Comparison of ENCODE assay signal across 17 cellular contexts in the genomic region with DNA sequence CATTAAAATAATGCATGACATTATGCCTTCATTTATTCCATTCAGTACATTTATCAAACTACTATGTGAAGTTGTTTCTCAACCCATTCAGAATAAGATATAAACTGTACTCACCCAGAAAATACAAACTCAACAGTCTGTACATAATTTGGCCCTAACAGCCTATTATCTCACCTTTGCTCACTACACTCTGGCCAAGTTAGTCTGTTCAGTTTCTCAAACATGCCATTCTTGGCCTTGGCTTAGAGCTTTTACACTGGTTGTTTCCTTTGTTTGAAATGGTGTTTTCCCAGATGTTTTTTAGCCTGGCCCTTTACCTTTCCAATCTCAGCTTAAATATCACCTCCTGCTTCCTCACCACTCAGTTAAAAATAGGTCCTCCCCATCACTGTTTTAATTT. TPM values are rescaled to one million over a fixed set of nuclear protein-coding genes. Genes with fewer than 3 reads are reported as not detected.
A peak's percentile ranks its signal among the peaks of the same experiment; 100 is the strongest.
DNase-seq lines count a peak whose midpoint lies in the region; ATAC-seq and TF ChIP-seq lines count a peak whose summit lies in the region.
"Had no signal": no experiment of that assay in that cellular context is flagged by ENCODE, and none has a peak within 500 bp of the region (broad histone marks: within the 10 kb centered on the region; RNA-seq: fewer than 3 reads in every experiment).

No MANE protein-coding gene starts in this region.

- peaks cover 6% of the 10 kb centered on the region for H3F3A ChIP-seq in smooth muscle cell (ENCODE audit: low read depth)

- H3K36me3 Mint-ChIP-seq in CD14-positive monocyte, result peaks cover 1 to 8% of the 10 kb centered on the region in 2 donors
- H3K36me3 Mint-ChIP-seq in Calu3 (ENCODE audit: insufficient read depth, unreplicated experiment), result peaks cover 34% of the 10 kb centered on the region
- H3K36me3 Mint-ChIP-seq in activated T-helper 1 cell treated with anti-CD3 and anti-CD28 coated beads, Interleukin-12 subunit alpha, Interleukin-12 subunit beta, Interleukin-2, Interleukin-4 antibody, amounts not matched to agents 30 ng/mL and 10 ng/mL and 1 ng/mL, durations not matched to agents 14 hours and 24 hours and 36 hours (ENCODE audit: low read depth), result peaks cover 27% of the 10 kb centered on the region
- H3K36me3 Mint-ChIP-seq in naive B cell, result peaks cover 0 to 4% of the 10 kb centered on the region in 2 donors

- no peaks in the 10 kb centered on the region for H3K27me3 ChIP-seq in smooth muscle cell (ENCODE audit: low read depth)
- H3K27me3 ChIP-seq: left lung had no signal

- no peaks in the 10 kb centered on the region for H3K9me3 ChIP-seq in smooth muscle cell (replicated peaks; ENCODE audit: low read depth)
- H3K9me3 ChIP-seq: left lung, psoas muscle had no signal

- no peak overlapping the region for H3K27ac ChIP-seq in smooth muscle cell (ENCODE audit: low read depth)
- H3K27ac ChIP-seq: psoas muscle had no signal

- H3K27ac Mint-ChIP-seq in CD14-positive monocyte (peak overlapping the region in 5 of 7 donors; percentile 11 to 87 (median 57)), Calu3 (ENCODE audit: unreplicated experiment) (peak overlapping the region; percentile 66), naive B cell (peak overlapping the region in 4 of 6 donors; percentile 88 to 95 (median 90))
- H3K27ac Mint-ChIP-seq in activated T-helper 1 cell treated with anti-CD3 and anti-CD28 coated beads, Interleukin-12 subunit alpha, Interleukin-12 subunit beta, Interleukin-2, Interleukin-4 antibody, amounts not matched to agents 30 ng/mL and 10 ng/mL and 1 ng/mL, durations not matched to agents 14 hours and 24 hours and 36 hours, result peak overlapping the region; percentile 80

- no peak overlapping the region for H3K4me3 ChIP-seq in smooth muscle cell
- H3K4me3 ChIP-seq: left lung, psoas muscle had no signal

- peaks cover 82% of the 10 kb centered on the region for H3K79me2 ChIP-seq in smooth muscle cell (ENCODE audit: low read depth)

- ATAC-seq in naive B cell (ENCODE audit: low read depth in 2 of 2), result no peak
- no peak for ATAC-seq in HG02885 (IDR thresholded peaks at IDR 0.05; ENCODE audit: poor library complexity, unreplicated experiment)
- ATAC-seq: left lung, psoas muscle had no signal

- H3K4me1 ChIP-seq in smooth muscle cell (ENCODE audit: low read depth), result peaks cover 6% of the 10 kb centered on the region

- peaks cover 0 to 4% (median 0%) of the 10 kb centered on the region in 3 donors for H3K27me3 Mint-ChIP-seq in CD14-positive monocyte (ENCODE audit: low read depth in 3 of 3)
- H3K27me3 Mint-ChIP-seq in Calu3 (ENCODE audit: unreplicated experiment), result no peaks in the 10 kb centered on the region
- H3K27me3 Mint-ChIP-seq in activated T-helper 1 cell treated with anti-CD3 and anti-CD28 coated beads, Interleukin-12 subunit alpha, Interleukin-12 subunit beta, Interleukin-2, Interleukin-4 antibody, amounts not matched to agents 30 ng/mL and 10 ng/mL and 1 ng/mL, durations not matched to agents 14 hours and 24 hours and 36 hours (ENCODE audit: insufficient read depth), result peaks cover 5% of the 10 kb centered on the region
- no peaks in the 10 kb centered on the region for H3K27me3 Mint-ChIP-seq in naive B cell

- peaks cover 59% of the 10 kb centered on the region for H4K20me1 ChIP-seq in smooth muscle cell (ENCODE audit: low read depth)

- CTCF ChIA-PET in Calu3 (lab: Charles Lee), result interaction anchor here (0.5 to 1.7 kb wide), 3 partner anchors 9 to 19 kb away, joined by 3 to 6 read pairs (median 3); a partner anchor contains a TSS

- H3K9me3 Mint-ChIP-seq in CD14-positive monocyte (peaks cover 0 to 3% (median 0%) of the 10 kb centered on the region in 7 donors), Calu3 (ENCODE audit: low read depth, unreplicated experiment) (no peaks in the 10 kb centered on the region), naive B cell (peaks cover 0 to 3% (median 0%) of the 10 kb centered on the region in 7 donors)
- no peaks in the 10 kb centered on the region for H3K9me3 Mint-ChIP-seq in activated T-helper 1 cell treated with anti-CD3 and anti-CD28 coated beads, Interleukin-12 subunit alpha, Interleukin-12 subunit beta, Interleukin-2, Interleukin-4 antibody, amounts not matched to agents 30 ng/mL and 10 ng/mL and 1 ng/mL, durations not matched to agents 14 hours and 24 hours and 36 hours

- no peak overlapping the region for H3K9ac ChIP-seq in smooth muscle cell (ENCODE audit: low read depth)

- TF ChIP-seq CTCF in CD14-positive monocyte (IDR thresholded peaks at IDR 0.05), result no peak
- TF ChIP-seq CTCF in Calu3 (IDR thresholded peaks at IDR 0.05; ENCODE audit: unreplicated experiment), result no peak
- TF ChIP-seq CTCF in smooth muscle cell (IDR thresholded peaks at IDR 0.05; ENCODE audit: borderline replicate concordance, insufficient read depth, poor library complexity, severe bottlenecking), result no peak

- H3K36me3 ChIP-seq in smooth muscle cell (ENCODE audit: low read depth), result no peaks in the 10 kb centered on the region
- H3K36me3 ChIP-seq: left lung had no signal

- DNase-seq in CD14-positive monocyte (ENCODE audit: low spot score), result no peak
- DNase-seq in Calu3, result no peak
- no peak for DNase-seq in activated T-helper 1 cell treated with anti-CD3 and anti-CD28 coated beads, Interleukin-12 subunit alpha, Interleukin-12 subunit beta, Interleukin-2, Interleukin-4 antibody, amounts not matched to agents 30 ng/mL and 10 ng/mL and 1 ng/mL, durations not matched to agents 14 hours and 24 hours and 36 hours (ENCODE audit: low spot score)
- DNase-seq in naive B cell, result no peak
- no peak for DNase-seq in NCI-H774 (lab: John Stamatoyannopoulos, UW)
- DNase-seq in smooth muscle cell (lab: John Stamatoyannopoulos, UW; ENCODE audit: unreplicated experiment), result no peak
- no peak for DNase-seq in NCI-H1105 treated with DMSO at 0.1 percent for 48 hours (lab: John Stamatoyannopoulos, UW)
- DNase-seq: caudate nucleus; DND-41; foreskin melanocyte; left lung; MV-4-11; NCI-H69; psoas muscle; stimulated activated CD4-positive, alpha-beta T cell treated with anti-CD3 and anti-CD28 coated beads, Interleukin-15, amount 100 ng/mL, for 24 hours; substantia nigra had no signal

- no peak overlapping the region for H3K4me3 Mint-ChIP-seq in CD14-positive monocyte
- no peak overlapping the region for H3K4me3 Mint-ChIP-seq in Calu3 (ENCODE audit: low read depth, unreplicated experiment)
- H3K4me3 Mint-ChIP-seq in activated T-helper 1 cell treated with anti-CD3 and anti-CD28 coated beads, Interleukin-12 subunit alpha, Interleukin-12 subunit beta, Interleukin-2, Interleukin-4 antibody, amounts not matched to agents 30 ng/mL and 10 ng/mL and 1 ng/mL, durations not matched to agents 14 hours and 24 hours and 36 hours, result no peak overlapping the region
- peak overlapping the region in 3 of 8 donors; percentile 42 to 78 (median 53) for H3K4me3 Mint-ChIP-seq in naive B cell

- peaks cover 59% of the 10 kb centered on the region for H3K4me1 Mint-ChIP-seq in CD14-positive monocyte
- H3K4me1 Mint-ChIP-seq in Calu3 (ENCODE audit: low read depth, unreplicated experiment), result peaks cover 50% of the 10 kb centered on the region
- H3K4me1 Mint-ChIP-seq in activated T-helper 1 cell treated with anti-CD3 and anti-CD28 coated beads, Interleukin-12 subunit alpha, Interleukin-12 subunit beta, Interleukin-2, Interleukin-4 antibody, amounts not matched to agents 30 ng/mL and 10 ng/mL and 1 ng/mL, durations not matched to agents 14 hours and 24 hours and 36 hours (ENCODE audit: low read depth), result peaks cover 80% of the 10 kb centered on the region
- peaks cover 54 to 90% (median 81%) of the 10 kb centered on the region in 3 donors for H3K4me1 Mint-ChIP-seq in naive B cell

- no TSS peak for BruUV-seq in Calu3 (replicated peaks; lab: Mats Ljungman, UMichigan)

- H2AFZ ChIP-seq in smooth muscle cell (ENCODE audit: low read depth), result no peak overlapping the region

- intact Hi-C loops in CD14-positive monocyte (cut with micrococcal nuclease), result loop anchor here (5.0 to 10.0 kb wide), 3 partner anchors 53 to 107 kb away; no protein-coding TSS in a partner anchor
- intact Hi-C loops in Calu3 (cut with micrococcal nuclease; ENCODE audit: unreplicated experiment), result loop anchor here (10.0 kb wide), 1 partner anchor 47 kb away; no protein-coding TSS in a partner anchor
- intact Hi-C loops in activated T-helper 1 cell treated with anti-CD3 and anti-CD28 coated beads, Interleukin-12 subunit alpha, Interleukin-12 subunit beta, Interleukin-2, Interleukin-4 antibody, amounts not matched to agents 30 ng/mL and 10 ng/mL and 1 ng/mL, durations not matched to agents 14 hours and 24 hours and 36 hours (cut with micrococcal nuclease), result no loop called here

- no peak overlapping the region for H3K4me2 ChIP-seq in smooth muscle cell

RNA-seq across cellular contexts. Expression of a gene that starts 13.6 kb away (rescaled TPM):
- polyA plus RNA-seq in CD14-positive monocyte, result 100 to 1,000 TPM in 1 of 2 donors, 10 to 100 TPM in 1; 92.6 to 135 TPM
- 63.9 and 65.5 TPM in 2 replicates for total RNA-seq in Calu3 (2022)
- 100.0 and 103 TPM in 2 replicates for total RNA-seq in activated T-helper 1 cell treated with anti-CD3 and anti-CD28 coated beads, Interleukin-12 subunit alpha, Interleukin-12 subunit beta, Interleukin-2, Interleukin-4 antibody, amounts not matched to agents 30 ng/mL and 10 ng/mL and 1 ng/mL, durations not matched to agents 14 hours and 24 hours and 36 hours
- polyA plus RNA-seq in naive B cell (ENCODE audit: low read depth in 6 of 6), result 100 to 1,000 TPM; 168 to 314 (median 243) TPM
- 24.0 and 31.5 TPM in 2 replicates for total RNA-seq in smooth muscle cell
- polyA plus RNA-seq in smooth muscle cell, result 12.6 and 16.4 TPM in 2 replicates
